1 cellular context compared by ENCODE assay signal in genomic region chr17:1496814-1497325, GRCh38.
TF ChIP-seq lines count a peak whose summit lies in the region.

No MANE protein-coding gene starts in this region.

TF ChIP-seq in IMR-90, 13 proteins besides CTCF, POLR2A, EP300 and RAD21 (continued from another document):
- TF ChIP-seq BHLHE40 (IDR thresholded peaks at IDR 0.05; ENCODE audit: low read depth, low read length) (no peak), NFE2L2 (IDR thresholded peaks at IDR 0.05; ENCODE audit: low read depth, low read length) (no peak), SMC3 (IDR thresholded peaks at IDR 0.05; ENCODE audit: low read depth, low read length) (no peak), CHD1 (IDR thresholded peaks at IDR 0.05; ENCODE audit: low read depth, low read length) (no peak), MAFK (IDR thresholded peaks at IDR 0.05; ENCODE audit: low read depth, low read length) (no peak), RCOR1 (IDR thresholded peaks at IDR 0.05; ENCODE audit: insufficient replicate concordance, low read length) (no peak), USF2 (IDR thresholded peaks at IDR 0.05; ENCODE audit: low read depth, low read length) (no peak), MXI1 (IDR thresholded peaks at IDR 0.05; ENCODE audit: borderline replicate concordance, low read depth, low read length) (no peak), MAZ (IDR thresholded peaks at IDR 0.05; ENCODE audit: borderline replicate concordance, low read depth, low read length) (no peak)
- TF ChIP-seq, protein P1, sequence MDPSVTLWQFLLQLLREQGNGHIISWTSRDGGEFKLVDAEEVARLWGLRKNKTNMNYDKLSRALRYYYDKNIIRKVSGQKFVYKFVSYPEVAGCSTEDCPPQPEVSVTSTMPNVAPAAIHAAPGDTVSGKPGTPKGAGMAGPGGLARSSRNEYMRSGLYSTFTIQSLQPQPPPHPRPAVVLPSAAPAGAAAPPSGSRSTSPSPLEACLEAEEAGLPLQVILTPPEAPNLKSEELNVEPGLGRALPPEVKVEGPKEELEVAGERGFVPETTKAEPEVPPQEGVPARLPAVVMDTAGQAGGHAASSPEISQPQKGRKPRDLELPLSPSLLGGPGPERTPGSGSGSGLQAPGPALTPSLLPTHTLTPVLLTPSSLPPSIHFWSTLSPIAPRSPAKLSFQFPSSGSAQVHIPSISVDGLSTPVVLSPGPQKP (IDR thresholded peaks at IDR 0.05; ENCODE audit: borderline replicate concordance, low read depth, low read length), result no peak
